ENCODE assay signal across 1 cellular context in the genomic region with DNA sequence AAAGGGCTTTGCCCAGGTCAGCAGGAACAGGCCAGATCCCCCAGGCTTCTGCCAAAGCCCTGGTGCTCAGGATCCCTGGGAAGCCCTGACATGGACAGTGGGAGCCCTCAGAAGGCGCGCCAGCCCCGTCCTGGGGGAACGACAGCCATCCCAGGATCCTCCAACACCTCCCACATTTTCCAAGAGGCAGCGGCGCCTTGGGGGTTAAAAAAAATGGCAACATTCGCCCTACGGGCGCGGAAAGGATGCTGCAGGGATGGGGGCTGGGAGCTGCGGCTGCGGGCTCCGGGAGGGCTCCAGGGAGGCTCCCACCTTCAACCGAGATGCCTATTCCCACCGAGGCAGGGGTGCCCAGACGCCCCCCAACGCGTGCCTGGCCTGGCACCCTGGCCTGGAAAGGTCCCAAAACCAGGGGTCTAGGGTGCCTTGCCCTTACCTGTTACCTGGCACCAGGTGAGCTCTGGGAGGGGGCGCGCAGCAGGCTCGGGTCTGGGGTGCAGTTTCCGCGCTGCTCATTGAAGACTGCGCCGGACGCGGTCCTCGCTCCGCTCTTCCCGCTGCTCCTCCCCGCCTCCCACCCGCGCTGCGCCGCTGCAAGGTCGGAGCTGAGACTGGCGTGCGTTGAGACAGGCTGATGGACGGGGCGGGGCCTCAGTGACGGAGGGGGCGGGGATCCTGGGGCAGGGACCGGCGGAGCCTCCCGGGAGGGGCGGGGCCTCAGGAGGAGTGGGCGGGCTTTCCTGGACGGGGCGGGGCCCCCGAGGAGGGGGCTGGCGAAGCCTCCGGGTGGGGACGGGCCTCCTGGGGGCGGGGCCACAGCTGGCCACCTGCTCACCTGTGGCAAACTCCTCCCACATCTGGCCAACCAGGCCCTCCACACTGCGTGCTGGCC.
TF ChIP-seq lines count a peak whose summit lies in the region.

A gene (minus strand): TSS at position 613 of the 892 bp plus-strand sequence. CDS start 6,228 bp downstream, outside the sequence.

TF ChIP-seq in GM12878, 131 proteins besides CTCF, POLR2A, EP300 and RAD21 (continued from another document):
- TF ChIP-seq, protein P1, sequence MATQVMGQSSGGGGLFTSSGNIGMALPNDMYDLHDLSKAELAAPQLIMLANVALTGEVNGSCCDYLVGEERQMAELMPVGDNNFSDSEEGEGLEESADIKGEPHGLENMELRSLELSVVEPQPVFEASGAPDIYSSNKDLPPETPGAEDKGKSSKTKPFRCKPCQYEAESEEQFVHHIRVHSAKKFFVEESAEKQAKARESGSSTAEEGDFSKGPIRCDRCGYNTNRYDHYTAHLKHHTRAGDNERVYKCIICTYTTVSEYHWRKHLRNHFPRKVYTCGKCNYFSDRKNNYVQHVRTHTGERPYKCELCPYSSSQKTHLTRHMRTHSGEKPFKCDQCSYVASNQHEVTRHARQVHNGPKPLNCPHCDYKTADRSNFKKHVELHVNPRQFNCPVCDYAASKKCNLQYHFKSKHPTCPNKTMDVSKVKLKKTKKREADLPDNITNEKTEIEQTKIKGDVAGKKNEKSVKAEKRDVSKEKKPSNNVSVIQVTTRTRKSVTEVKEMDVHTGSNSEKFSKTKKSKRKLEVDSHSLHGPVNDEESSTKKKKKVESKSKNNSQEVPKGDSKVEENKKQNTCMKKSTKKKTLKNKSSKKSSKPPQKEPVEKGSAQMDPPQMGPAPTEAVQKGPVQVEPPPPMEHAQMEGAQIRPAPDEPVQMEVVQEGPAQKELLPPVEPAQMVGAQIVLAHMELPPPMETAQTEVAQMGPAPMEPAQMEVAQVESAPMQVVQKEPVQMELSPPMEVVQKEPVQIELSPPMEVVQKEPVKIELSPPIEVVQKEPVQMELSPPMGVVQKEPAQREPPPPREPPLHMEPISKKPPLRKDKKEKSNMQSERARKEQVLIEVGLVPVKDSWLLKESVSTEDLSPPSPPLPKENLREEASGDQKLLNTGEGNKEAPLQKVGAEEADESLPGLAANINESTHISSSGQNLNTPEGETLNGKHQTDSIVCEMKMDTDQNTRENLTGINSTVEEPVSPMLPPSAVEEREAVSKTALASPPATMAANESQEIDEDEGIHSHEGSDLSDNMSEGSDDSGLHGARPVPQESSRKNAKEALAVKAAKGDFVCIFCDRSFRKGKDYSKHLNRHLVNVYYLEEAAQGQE (IDR thresholded peaks at IDR 0.05; ENCODE audit: low read depth, low read length), result no peak
- TF ChIP-seq, protein P2, sequence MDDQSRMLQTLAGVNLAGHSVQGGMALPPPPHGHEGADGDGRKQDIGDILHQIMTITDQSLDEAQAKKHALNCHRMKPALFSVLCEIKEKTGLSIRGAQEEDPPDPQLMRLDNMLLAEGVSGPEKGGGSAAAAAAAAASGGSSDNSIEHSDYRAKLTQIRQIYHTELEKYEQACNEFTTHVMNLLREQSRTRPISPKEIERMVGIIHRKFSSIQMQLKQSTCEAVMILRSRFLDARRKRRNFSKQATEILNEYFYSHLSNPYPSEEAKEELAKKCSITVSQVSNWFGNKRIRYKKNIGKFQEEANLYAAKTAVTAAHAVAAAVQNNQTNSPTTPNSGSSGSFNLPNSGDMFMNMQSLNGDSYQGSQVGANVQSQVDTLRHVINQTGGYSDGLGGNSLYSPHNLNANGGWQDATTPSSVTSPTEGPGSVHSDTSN (IDR thresholded peaks at IDR 0.05; ENCODE audit: insufficient replicate concordance, low read depth, low read length), result peak; percentile 81
- TF ChIP-seq STAT3 (IDR thresholded peaks at IDR 0.05; ENCODE audit: low read depth, low read length) (no peak), EGR1 (IDR thresholded peaks at IDR 0.05; ENCODE audit: borderline replicate concordance in 1 of 2, low read depth in 2 of 2, low read length in 2 of 2) (peak in 1 of 2 experiments; percentile 60; a peak in 1 of 3 replicates), ESRRA (IDR thresholded peaks at IDR 0.05; ENCODE audit: low read length) (no peak), BRCA1 (IDR thresholded peaks at IDR 0.05; ENCODE audit: low read depth, low read length) (no peak), ZSCAN29 (IDR thresholded peaks at IDR 0.05) (no peak), KLF5 (IDR thresholded peaks at IDR 0.05; ENCODE audit: partially characterized antibody) (no peak), NBN (IDR thresholded peaks at IDR 0.05) (no peak), IKZF1 (conservative IDR thresholded peaks at IDR 0.05) (0 out of 2 replicates have a peak, but pooled peaks have one; percentile 19)
- TF ChIP-seq, protein P3, sequence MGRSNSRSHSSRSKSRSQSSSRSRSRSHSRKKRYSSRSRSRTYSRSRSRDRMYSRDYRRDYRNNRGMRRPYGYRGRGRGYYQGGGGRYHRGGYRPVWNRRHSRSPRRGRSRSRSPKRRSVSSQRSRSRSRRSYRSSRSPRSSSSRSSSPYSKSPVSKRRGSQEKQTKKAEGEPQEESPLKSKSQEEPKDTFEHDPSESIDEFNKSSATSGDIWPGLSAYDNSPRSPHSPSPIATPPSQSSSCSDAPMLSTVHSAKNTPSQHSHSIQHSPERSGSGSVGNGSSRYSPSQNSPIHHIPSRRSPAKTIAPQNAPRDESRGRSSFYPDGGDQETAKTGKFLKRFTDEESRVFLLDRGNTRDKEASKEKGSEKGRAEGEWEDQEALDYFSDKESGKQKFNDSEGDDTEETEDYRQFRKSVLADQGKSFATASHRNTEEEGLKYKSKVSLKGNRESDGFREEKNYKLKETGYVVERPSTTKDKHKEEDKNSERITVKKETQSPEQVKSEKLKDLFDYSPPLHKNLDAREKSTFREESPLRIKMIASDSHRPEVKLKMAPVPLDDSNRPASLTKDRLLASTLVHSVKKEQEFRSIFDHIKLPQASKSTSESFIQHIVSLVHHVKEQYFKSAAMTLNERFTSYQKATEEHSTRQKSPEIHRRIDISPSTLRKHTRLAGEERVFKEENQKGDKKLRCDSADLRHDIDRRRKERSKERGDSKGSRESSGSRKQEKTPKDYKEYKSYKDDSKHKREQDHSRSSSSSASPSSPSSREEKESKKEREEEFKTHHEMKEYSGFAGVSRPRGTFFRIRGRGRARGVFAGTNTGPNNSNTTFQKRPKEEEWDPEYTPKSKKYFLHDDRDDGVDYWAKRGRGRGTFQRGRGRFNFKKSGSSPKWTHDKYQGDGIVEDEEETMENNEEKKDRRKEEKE (IDR thresholded peaks at IDR 0.05), result no peak
- TF ChIP-seq, protein P4, sequence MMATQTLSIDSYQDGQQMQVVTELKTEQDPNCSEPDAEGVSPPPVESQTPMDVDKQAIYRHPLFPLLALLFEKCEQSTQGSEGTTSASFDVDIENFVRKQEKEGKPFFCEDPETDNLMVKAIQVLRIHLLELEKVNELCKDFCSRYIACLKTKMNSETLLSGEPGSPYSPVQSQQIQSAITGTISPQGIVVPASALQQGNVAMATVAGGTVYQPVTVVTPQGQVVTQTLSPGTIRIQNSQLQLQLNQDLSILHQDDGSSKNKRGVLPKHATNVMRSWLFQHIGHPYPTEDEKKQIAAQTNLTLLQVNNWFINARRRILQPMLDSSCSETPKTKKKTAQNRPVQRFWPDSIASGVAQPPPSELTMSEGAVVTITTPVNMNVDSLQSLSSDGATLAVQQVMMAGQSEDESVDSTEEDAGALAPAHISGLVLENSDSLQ (IDR thresholded peaks at IDR 0.05), result peak; percentile 85
